ENCODE assay signal across 8 cellular contexts in the genomic region with DNA sequence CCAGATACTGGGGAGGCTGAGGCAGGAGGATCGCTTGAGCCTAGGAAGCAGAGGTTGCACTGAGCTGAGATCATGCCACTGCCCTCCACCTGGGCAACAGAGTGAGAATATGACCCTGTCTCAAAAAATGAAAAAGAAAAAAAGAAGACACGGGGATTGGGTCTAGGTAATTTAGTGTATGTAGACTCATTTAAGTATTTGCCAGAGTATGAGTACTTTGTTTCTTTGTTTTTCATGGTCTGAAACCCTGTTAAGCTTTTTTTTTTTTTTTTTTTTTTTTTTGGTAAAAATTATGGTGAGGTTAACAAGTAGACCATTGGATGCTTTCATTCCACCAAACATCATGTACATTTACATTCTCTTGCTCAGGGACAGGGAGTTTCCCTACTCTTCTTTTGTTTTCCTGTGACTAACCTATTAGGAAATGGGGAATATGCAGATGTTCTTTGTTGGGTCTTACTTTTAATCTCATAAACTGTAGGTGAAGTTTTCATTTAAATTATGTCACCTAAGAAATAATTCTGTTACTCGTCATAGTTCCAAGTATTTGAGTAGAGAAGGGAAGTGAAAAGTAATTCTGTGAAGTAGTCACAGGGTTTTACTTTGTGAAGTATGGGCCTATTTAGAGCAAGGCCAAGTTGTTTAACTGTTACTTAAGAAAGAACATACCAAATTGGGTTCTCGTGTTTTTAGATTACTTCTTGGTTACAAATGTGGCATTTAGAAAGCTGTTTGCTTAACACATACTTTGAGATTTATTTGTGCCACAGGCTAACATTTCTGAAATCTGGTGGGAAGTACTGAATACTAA. TPM values are rescaled to one million over a fixed set of nuclear protein-coding genes. Genes with fewer than 3 reads are reported as not detected.
DNase-seq lines count a peak whose midpoint lies in the region; ATAC-seq, FAIRE-seq and TF ChIP-seq lines count a peak whose summit lies in the region.
"Not testable (repeated sequence)": the region's sequence is repeated elsewhere in the genome, so short reads cannot be mapped to it uniquely, and the experiment has no call there.

No MANE protein-coding gene starts in this region.

- WGBS in H1 (ENCODE audit: extremely low coverage in 1 of 2, insufficient coverage in 1 of 2, insufficient read length in 1 of 2, insufficient replicate concordance in 2 of 2, low coverage in 1 of 2, low lambda C conversion rate in 2 of 2, missing lambda C conversion rate in 1 of 2), 2 experiments, result 85% methylated on average over 4 of the region's 4 CpGs; no CpG with 5 or more reads in 1 of the 2 experiments

- POLR2A ChIA-PET in GM10248 (lab: Yijun Ruan, JAX); H1 (lab: Charles Lee; ENCODE audit: partially characterized antibody): not testable (repeated sequence)

- not testable (repeated sequence) for H2BK120ac ChIP-seq in H1 (replicated peaks; ENCODE audit: low read depth, low read length)

- not testable (repeated sequence) for TF ChIP-seq CTCF in GM10248 (IDR thresholded peaks at IDR 0.05; ENCODE audit: control extremely low read depth, extremely low read depth, low read depth, missing control alignments); H1 (IDR thresholded peaks at IDR 0.05; ENCODE audit: control extremely low read depth in 1 of 3, insufficient read depth in 1 of 3, low read depth in 1 of 3, low read length in 3 of 3)

- ATAC-seq in GM19324 (IDR thresholded peaks at IDR 0.05; ENCODE audit: low FRiP score, unreplicated experiment), result peak; percentile 39
- peak; percentile 54 for ATAC-seq in GM21825 (IDR thresholded peaks at IDR 0.05; ENCODE audit: unreplicated experiment)
- peak; percentile 66 for ATAC-seq in HG03066 (IDR thresholded peaks at IDR 0.05; ENCODE audit: low read depth, unreplicated experiment)
- ATAC-seq in stimulated activated effector memory CD8-positive, alpha-beta T cell treated with anti-CD3 and anti-CD28 coated beads, Interleukin-12 subunit alpha, Interleukin-12 subunit beta, amount 100 ng/mL, for 72 hours, result peak; percentile 93

- H3K9me3 Mint-ChIP-seq in activated T-helper 1 cell treated with anti-CD3 and anti-CD28 coated beads, Interleukin-12 subunit alpha, Interleukin-12 subunit beta, Interleukin-2, Interleukin-4 antibody, amounts not matched to agents 30 ng/mL and 10 ng/mL and 1 ng/mL, durations not matched to agents 14 hours and 24 hours and 36 hours; stimulated activated effector memory CD8-positive, alpha-beta T cell treated with anti-CD3 and anti-CD28 coated beads, Interleukin-12 subunit alpha, Interleukin-12 subunit beta, amount 100 ng/mL, for 72 hours: not testable (repeated sequence)

- not testable (repeated sequence) for H3K27me3 Mint-ChIP-seq in activated T-helper 1 cell treated with anti-CD3 and anti-CD28 coated beads, Interleukin-12 subunit alpha, Interleukin-12 subunit beta, Interleukin-2, Interleukin-4 antibody, amounts not matched to agents 30 ng/mL and 10 ng/mL and 1 ng/mL, durations not matched to agents 14 hours and 24 hours and 36 hours (ENCODE audit: insufficient read depth)

- not testable (repeated sequence) for H4K8ac ChIP-seq in H1 (ENCODE audit: extremely low read depth, insufficient read depth, low read length)

- not testable (repeated sequence) for H3K56ac ChIP-seq in H1 (replicated peaks; ENCODE audit: insufficient read length, low read depth, low read length)

- peak; percentile 63 for FAIRE-seq in H1 (lab: Jason Lieb, UNC)

- TF ChIP-seq RAD21 in H1 (IDR thresholded peaks at IDR 0.05 in 1 of 2, conservative IDR thresholded peaks at IDR 0.05 in 1 of 2; ENCODE audit: low read depth in 2 of 2, low read length in 2 of 2), result not testable (repeated sequence)

- not testable (repeated sequence) for H3K18ac ChIP-seq in H1 (ENCODE audit: extremely low read depth, low read length)

- not testable (repeated sequence) for H3K23me2 ChIP-seq in H1 (ENCODE audit: low read depth, low read length)

- not testable (repeated sequence) for H3K23ac ChIP-seq in H1 (ENCODE audit: insufficient read length)

- H3K79me2 ChIP-seq in H1 (ENCODE audit: control insufficient read depth in 1 of 2, insufficient read depth in 2 of 2, low read length in 2 of 2), result not testable (repeated sequence)

- not testable (repeated sequence) for H3K27ac ChIP-seq in H1 (ENCODE audit: low read depth, low read length)

- not testable (repeated sequence) for H3K4ac ChIP-seq in H1 (replicated peaks; ENCODE audit: insufficient read length, low read depth, low read length)

- intact Hi-C loops in activated T-helper 1 cell treated with anti-CD3 and anti-CD28 coated beads, Interleukin-12 subunit alpha, Interleukin-12 subunit beta, Interleukin-2, Interleukin-4 antibody, amounts not matched to agents 30 ng/mL and 10 ng/mL and 1 ng/mL, durations not matched to agents 14 hours and 24 hours and 36 hours (cut with micrococcal nuclease), result loop anchor here (2.0 kb wide), 2 partner anchors 24 to 42 kb away; no protein-coding TSS in a partner anchor

- H3K4me3 Mint-ChIP-seq in activated T-helper 1 cell treated with anti-CD3 and anti-CD28 coated beads, Interleukin-12 subunit alpha, Interleukin-12 subunit beta, Interleukin-2, Interleukin-4 antibody, amounts not matched to agents 30 ng/mL and 10 ng/mL and 1 ng/mL, durations not matched to agents 14 hours and 24 hours and 36 hours, result peak overlapping the region; percentile 48
- H3K4me3 Mint-ChIP-seq in stimulated activated effector memory CD8-positive, alpha-beta T cell treated with anti-CD3 and anti-CD28 coated beads, Interleukin-12 subunit alpha, Interleukin-12 subunit beta, amount 100 ng/mL, for 72 hours, result peak overlapping the region; percentile 36

- H2BK5ac ChIP-seq in H1 (ENCODE audit: low read depth, low read length), result not testable (repeated sequence)

- H3K4me1 ChIP-seq in H1 (replicated peaks in 1 of 4; ENCODE audit: control insufficient read depth in 3 of 4, insufficient read depth in 4 of 4, low read length in 3 of 4), result not testable (repeated sequence)

- H3K9ac ChIP-seq in H1 (replicated peaks in 1 of 4; ENCODE audit: extremely low read depth in 1 of 4, low read depth in 3 of 4, low read length in 3 of 4), result not testable (repeated sequence)

- peak overlapping the region; percentile 94 for H3K27ac Mint-ChIP-seq in activated T-helper 1 cell treated with anti-CD3 and anti-CD28 coated beads, Interleukin-12 subunit alpha, Interleukin-12 subunit beta, Interleukin-2, Interleukin-4 antibody, amounts not matched to agents 30 ng/mL and 10 ng/mL and 1 ng/mL, durations not matched to agents 14 hours and 24 hours and 36 hours
- peak overlapping the region; percentile 86 for H3K27ac Mint-ChIP-seq in stimulated activated effector memory CD8-positive, alpha-beta T cell treated with anti-CD3 and anti-CD28 coated beads, Interleukin-12 subunit alpha, Interleukin-12 subunit beta, amount 100 ng/mL, for 72 hours

- not testable (repeated sequence) for H2BK12ac ChIP-seq in H1 (ENCODE audit: low read depth, low read length)

- H3K9me3 ChIP-seq in H1 (ENCODE audit: insufficient read depth in 2 of 2, low read depth in 1 of 2, low read length in 1 of 2), result not testable (repeated sequence)

- not testable (repeated sequence) for H2BK20ac ChIP-seq in H1 (ENCODE audit: low read length)

- not testable (repeated sequence) for H3K79me1 ChIP-seq in H1 (ENCODE audit: low read depth, low read length)

- H4K20me1 ChIP-seq in H1 (replicated peaks in 1 of 2; ENCODE audit: control insufficient read depth in 1 of 2, insufficient read depth in 2 of 2, low read length in 2 of 2), result not testable (repeated sequence)

- H3K27me3 ChIP-seq in H1 (replicated peaks in 1 of 4; ENCODE audit: control insufficient read depth in 3 of 4, extremely low read depth in 1 of 4, insufficient read depth in 3 of 4, low read length in 3 of 4), result not testable (repeated sequence)

- H2BK15ac ChIP-seq in H1 (ENCODE audit: low read length), result not testable (repeated sequence)

- H4K5ac ChIP-seq in H1 (ENCODE audit: insufficient read length, low read depth, low read length), result not testable (repeated sequence)

- not testable (repeated sequence) for H2AK5ac ChIP-seq in H1 (ENCODE audit: low read depth, low read length)

- H2AFZ ChIP-seq in H1 (ENCODE audit: low read length), result not testable (repeated sequence)

- not testable (repeated sequence) for H3K4me2 ChIP-seq in H1 (ENCODE audit: insufficient read depth in 1 of 2, low read depth in 2 of 2, low read length in 2 of 2)

- DNase-seq in GM10248 (ENCODE audit: extremely low spot score), result peak; percentile 14
- DNase-seq in MV-4-11 (lab: John Stamatoyannopoulos, UW), result peak; percentile 55
- DNase-seq in activated T-helper 1 cell treated with anti-CD3 and anti-CD28 coated beads, Interleukin-12 subunit alpha, Interleukin-12 subunit beta, Interleukin-2, Interleukin-4 antibody, amounts not matched to agents 30 ng/mL and 10 ng/mL and 1 ng/mL, durations not matched to agents 14 hours and 24 hours and 36 hours (ENCODE audit: low spot score); H1 (ENCODE audit: low read depth in 1 of 2, low spot score in 2 of 2): not testable (repeated sequence)
- DNase-seq in stimulated activated effector memory CD8-positive, alpha-beta T cell treated with anti-CD3 and anti-CD28 coated beads, Interleukin-12 subunit alpha, Interleukin-12 subunit beta, amount 100 ng/mL, for 72 hours (ENCODE audit: low spot score in 2 of 2), result peak in 1 of 2 donors; percentile 55

- H3K4me1 Mint-ChIP-seq in activated T-helper 1 cell treated with anti-CD3 and anti-CD28 coated beads, Interleukin-12 subunit alpha, Interleukin-12 subunit beta, Interleukin-2, Interleukin-4 antibody, amounts not matched to agents 30 ng/mL and 10 ng/mL and 1 ng/mL, durations not matched to agents 14 hours and 24 hours and 36 hours (ENCODE audit: low read depth), result peaks cover 69% of the 10 kb centered on the region
- peaks cover 26% of the 10 kb centered on the region for H3K4me1 Mint-ChIP-seq in stimulated activated effector memory CD8-positive, alpha-beta T cell treated with anti-CD3 and anti-CD28 coated beads, Interleukin-12 subunit alpha, Interleukin-12 subunit beta, amount 100 ng/mL, for 72 hours

- not testable (repeated sequence) for H3K4me3 ChIP-seq in H1 (ENCODE audit: extremely low read depth in 1 of 4, insufficient read depth in 2 of 4, low read depth in 3 of 4, low read length in 4 of 4)

- CTCF ChIA-PET in GM10248 (lab: Yijun Ruan, JAX); H1 (lab: Charles Lee; ENCODE audit: partially characterized antibody): not testable (repeated sequence)

- H4K91ac ChIP-seq in H1 (replicated peaks; ENCODE audit: insufficient read length, low read length), result not testable (repeated sequence)

- H3K36me3 ChIP-seq in H1 (ENCODE audit: control insufficient read depth in 2 of 4, insufficient read depth in 4 of 4, low read length in 3 of 4), result not testable (repeated sequence)

- not testable (repeated sequence) for TF ChIP-seq POLR2A in H1 (IDR thresholded peaks at IDR 0.05; ENCODE audit: control extremely low read depth in 1 of 2, low read depth in 2 of 2, low read length in 2 of 2)

- TF ChIP-seq EP300 in H1 (IDR thresholded peaks at IDR 0.05; ENCODE audit: borderline replicate concordance in 1 of 2, low read depth in 2 of 2, low read length in 2 of 2), result not testable (repeated sequence)

- not testable (repeated sequence) for H3K14ac ChIP-seq in H1 (ENCODE audit: insufficient read length)

- peaks cover 47% of the 10 kb centered on the region for H3K36me3 Mint-ChIP-seq in activated T-helper 1 cell treated with anti-CD3 and anti-CD28 coated beads, Interleukin-12 subunit alpha, Interleukin-12 subunit beta, Interleukin-2, Interleukin-4 antibody, amounts not matched to agents 30 ng/mL and 10 ng/mL and 1 ng/mL, durations not matched to agents 14 hours and 24 hours and 36 hours (ENCODE audit: low read depth)
- H3K36me3 Mint-ChIP-seq in stimulated activated effector memory CD8-positive, alpha-beta T cell treated with anti-CD3 and anti-CD28 coated beads, Interleukin-12 subunit alpha, Interleukin-12 subunit beta, amount 100 ng/mL, for 72 hours, result peaks cover 48% of the 10 kb centered on the region

RNA-seq across cellular contexts. Expression of gene KLHL2, which starts 25.5 kb away (rescaled TPM):
- total RNA-seq in activated T-helper 1 cell treated with anti-CD3 and anti-CD28 coated beads, Interleukin-12 subunit alpha, Interleukin-12 subunit beta, Interleukin-2, Interleukin-4 antibody, amounts not matched to agents 30 ng/mL and 10 ng/mL and 1 ng/mL, durations not matched to agents 14 hours and 24 hours and 36 hours, result 38.6 and 40.6 TPM in 2 replicates
- 9.9 and 12.0 TPM in 2 replicates for total RNA-seq in H1 (2021; fragmentation: NEBNext Ultra II Directional; extraction: Animal tissue kit (Norgen Biotek cat#: 25700))
- polyA plus RNA-seq in H1 (2011; rRNA removed), result 3.2 and 5.2 TPM in 2 replicates
- polyA plus RNA-seq in H1 (2011; cell fraction: cytosol; rRNA removed), result 8.4 TPM
- polyA plus RNA-seq in H1 (2011; cell fraction: nucleus; rRNA removed), result 2.8 TPM
- polyA plus RNA-seq in H1 (2012, experiment 1 of 2), result 9.2 to 13.0 TPM (median 11.2 TPM) in 4 replicates
- polyA plus RNA-seq in H1 (2012, experiment 2 of 2), result 0.76 TPM
- 5.0 TPM for polyA plus RNA-seq in H1 (2013, experiment 1 of 2)
- 5.5 TPM for polyA plus RNA-seq in H1 (2013, experiment 2 of 2)
- polyA minus RNA-seq in H1 (2011; rRNA and poly(A)+ RNA removed), result 6.1 and 9.1 TPM in 2 replicates
- 5.6 TPM for polyA minus RNA-seq in H1 (2011; cell fraction: cytosol; rRNA and poly(A)+ RNA removed)
- 9.6 TPM for polyA minus RNA-seq in H1 (2011; cell fraction: nucleus; rRNA and poly(A)+ RNA removed)

Comparison
In these comparisons a context has a peak if more than half of its experiments do, and no peak if none do; other contexts are left out.
1. ATAC-seq: peak in every context shown above with its lines; median percentile 93 in stimulated activated effector memory CD8-positive, alpha-beta T cell treated with anti-CD3 and anti-CD28 coated beads, Interleukin-12 subunit alpha, Interleukin-12 subunit beta, amount 100 ng/mL, for 72 hours; 66 in HG03066; 54 in GM21825; 39 in GM19324.